In the genomic region with DNA sequence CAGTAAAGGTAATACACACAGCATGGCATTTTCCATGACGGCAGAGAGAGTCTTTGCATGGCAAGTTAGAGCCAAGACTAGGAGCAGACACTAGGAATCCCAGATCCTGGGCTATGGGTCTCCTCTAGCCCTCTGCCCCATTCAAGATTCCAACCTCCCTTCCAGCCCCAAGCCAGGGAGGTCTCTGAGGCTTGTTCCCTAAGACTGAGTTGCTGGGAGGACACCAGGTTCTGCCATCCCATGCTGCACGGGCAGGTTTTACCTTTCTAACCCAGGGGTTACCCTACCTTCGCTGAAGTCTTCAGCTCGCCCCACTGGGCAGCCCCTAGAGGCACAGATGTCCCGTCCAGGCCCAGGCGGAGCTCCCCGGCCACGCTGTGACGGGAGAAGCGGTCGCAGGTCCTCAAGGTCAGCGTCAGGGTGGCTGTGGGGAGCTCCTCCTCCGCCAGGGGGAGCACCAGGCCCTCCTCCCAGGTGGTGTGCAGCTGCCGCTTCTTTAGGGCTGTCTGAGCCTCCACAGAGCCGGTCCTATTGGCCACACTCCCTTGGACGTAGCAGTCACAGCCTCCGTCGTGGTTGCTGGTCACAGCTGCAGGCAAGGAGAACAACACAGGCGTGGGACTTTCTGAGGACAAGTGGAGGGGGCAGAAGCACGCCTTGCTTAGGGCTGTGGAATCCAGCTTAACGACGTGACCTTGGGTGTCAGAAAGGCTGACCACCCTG, we compare ENCODE assay signal across 8 cellular contexts. TPM values are rescaled to one million over a fixed set of nuclear protein-coding genes. Genes with fewer than 3 reads are reported as not detected.
A peak's percentile ranks its signal among the peaks of the same experiment; 100 is the strongest.
DNase-seq lines count a peak whose midpoint lies in the region; ATAC-seq and TF ChIP-seq lines count a peak whose summit lies in the region.

No MANE protein-coding gene starts in this region.

- H3K27ac ChIP-seq in body of pancreas (no peak overlapping the region), right lobe of liver (no peak overlapping the region), upper lobe of left lung (no peak overlapping the region)

- WGBS in body of pancreas, 2 donors, result 31 to 62% methylated on average over 3 to 21 of the region's 22 CpGs
- 46% methylated on average over 9 of the region's 22 CpGs for WGBS in right lobe of liver (ENCODE audit: insufficient coverage, low coverage, low lambda C conversion rate, missing lambda C conversion rate)
- WGBS in upper lobe of left lung, 2 donors, result 63 to 72% methylated on average over 13 to 22 of the region's 22 CpGs

- intact Hi-C loops in body of pancreas (cut with DNase I) (no loop called here), right lobe of liver (cut with DNase I) (no loop called here)

- H3K4me1 ChIP-seq in NT2/D1 (ENCODE audit: insufficient read depth, insufficient read length), result peaks cover 6% of the 10 kb centered on the region
- no peaks in the 10 kb centered on the region for H3K4me1 ChIP-seq in body of pancreas
- no peaks in the 10 kb centered on the region for H3K4me1 ChIP-seq in right lobe of liver
- H3K4me1 ChIP-seq in upper lobe of left lung, result no peaks in the 10 kb centered on the region

- TF ChIP-seq CTCF in body of pancreas (IDR thresholded peaks at IDR 0.05) (peak; percentile 56 to 71 (median 63)), right lobe of liver (IDR thresholded peaks at IDR 0.05) (peak; percentile 39 to 49 (median 44)), upper lobe of left lung (IDR thresholded peaks at IDR 0.05) (peak; percentile 43 to 70 (median 58))

- H3K36me3 ChIP-seq in NT2/D1 (ENCODE audit: insufficient read depth, insufficient read length, low read length) (no peaks in the 10 kb centered on the region), body of pancreas (replicated peaks in 1 of 2; ENCODE audit: insufficient read depth in 1 of 2, low read depth in 2 of 2) (no peaks in the 10 kb centered on the region), right lobe of liver (no peaks in the 10 kb centered on the region), upper lobe of left lung (no peaks in the 10 kb centered on the region)

- no peaks in the 10 kb centered on the region for H3K9me3 ChIP-seq in NT2/D1 (ENCODE audit: insufficient read depth, low read length)
- no peaks in the 10 kb centered on the region for H3K9me3 ChIP-seq in body of pancreas
- H3K9me3 ChIP-seq in right lobe of liver, result no peaks in the 10 kb centered on the region
- H3K9me3 ChIP-seq in upper lobe of left lung, result no peaks in the 10 kb centered on the region

- no peak for TF ChIP-seq EP300 in upper lobe of left lung (IDR thresholded peaks at IDR 0.05)

- ATAC-seq in GM19351 (IDR thresholded peaks at IDR 0.05; ENCODE audit: unreplicated experiment) (peak; percentile 78), body of pancreas (peak; percentile 83), right lobe of liver (peak; percentile 52 to 77 (median 67)), upper lobe of left lung (ENCODE audit: low FRiP score in 2 of 2) (peak; percentile 29 to 60), GM18873 (IDR thresholded peaks at IDR 0.05; ENCODE audit: low FRiP score, unreplicated experiment) (no peak)

- peaks cover 9% of the 10 kb centered on the region for H3K27me3 ChIP-seq in NT2/D1 (ENCODE audit: insufficient read depth, insufficient read length)
- no peaks in the 10 kb centered on the region for H3K27me3 ChIP-seq in body of pancreas
- H3K27me3 ChIP-seq in right lobe of liver, result no peaks in the 10 kb centered on the region
- H3K27me3 ChIP-seq in upper lobe of left lung, result no peaks in the 10 kb centered on the region

- H3K9ac ChIP-seq in NT2/D1 (ENCODE audit: insufficient read length, low read depth), result peak overlapping the region; percentile 37

- DNase-seq in AG20443 (ENCODE audit: low spot score) (peak; percentile 87), NT2/D1 (ENCODE audit: low read depth, low spot score) (peak; percentile 78), body of pancreas (peak; percentile 66 to 79 (median 72)), right lobe of liver (peak in 1 of 3 donors; percentile 42), upper lobe of left lung (peak; percentile 31 to 81), NCI-H1048 (lab: John Stamatoyannopoulos, UW) (no peak)

- no peak for TF ChIP-seq POLR2A in body of pancreas (IDR thresholded peaks at IDR 0.05)
- TF ChIP-seq POLR2A in right lobe of liver (IDR thresholded peaks at IDR 0.05), result no peak
- no peak for TF ChIP-seq POLR2A in upper lobe of left lung (IDR thresholded peaks at IDR 0.05)

- H3K4me3 ChIP-seq in NT2/D1 (ENCODE audit: insufficient read length, low read depth), result no peak overlapping the region
- no peak overlapping the region for H3K4me3 ChIP-seq in body of pancreas
- H3K4me3 ChIP-seq in right lobe of liver, result no peak overlapping the region
- H3K4me3 ChIP-seq in upper lobe of left lung, result no peak overlapping the region

RNA-seq across cellular contexts. Expression of a gene that starts 33.8 kb away (rescaled TPM):
- total RNA-seq in body of pancreas (1 to 10 TPM; 6.7 to 9.9 TPM), right lobe of liver (under 1 TPM in 5 of 6 experiments, not detected in 1; 0.12 to 0.63 (median 0.44) TPM), upper lobe of left lung (under 1 TPM in 3 of 6 donors, not detected in 3; 0.11 to 0.78 (median 0.30) TPM)

Comparison
In these comparisons a context has a peak if more than half of its experiments do, and no peak if none do; other contexts are left out.
1. RNA of a gene that starts 33.8 kb away (total RNA-seq): 6.7 to 9.9 TPM in body of pancreas; 0.12 to 0.63 TPM in right lobe of liver and 0.11 to 0.78 TPM in upper lobe of left lung; every median in the first group is over 4 times any median in the second.
2. Peak in every context shown above with its lines, with median percentiles within 50 percentile points of each other: CTCF ChIP-seq.